ENCODE assay signal across 8 cellular contexts in genomic region chr19:49850221-49850486, GRCh38.
DNase-seq lines count a peak whose midpoint lies in the region; ATAC-seq and TF ChIP-seq lines count a peak whose summit lies in the region.

No MANE protein-coding gene starts in this region.

- H3K9me3 ChIP-seq in muscle layer of duodenum (ENCODE audit: control insufficient read depth in 1 of 2, low read length in 2 of 2), result no peaks in the 10 kb centered on the region

- H3K36me3 ChIP-seq in ACC112 (ENCODE audit: insufficient read depth, low read length) (no peaks in the 10 kb centered on the region), muscle layer of duodenum (ENCODE audit: control insufficient read depth in 1 of 2, insufficient read depth in 2 of 2, low read length in 2 of 2) (peaks cover under 1 to 3% of the 10 kb centered on the region in 2 donors)

- H3K27me3 ChIP-seq in ACC112 (ENCODE audit: insufficient read depth, low read length) (no peaks in the 10 kb centered on the region), HL-60 (ENCODE audit: insufficient read depth, poor library complexity, severe bottlenecking) (no peaks in the 10 kb centered on the region), muscle layer of duodenum (ENCODE audit: low read depth, low read length) (no peaks in the 10 kb centered on the region)

- TF ChIP-seq CTCF in HL-60 (IDR thresholded peaks at IDR 0.05; ENCODE audit: insufficient read depth, low read length) (no peak), cardiac fibroblast (IDR thresholded peaks at IDR 0.05; ENCODE audit: low read depth, low read length) (no peak)

- H3K27ac ChIP-seq in ACC112 (ENCODE audit: low read depth, low read length) (peak overlapping the region; percentile 97; the same call in 1 of the 2 replicates), HL-60 (replicated peaks) (peak overlapping the region; percentile 97), muscle layer of duodenum (ENCODE audit: low read length) (peak overlapping the region; percentile 45)

- no peak for DNase-seq in HL-60 (ENCODE audit: low read depth in 1 of 2, low spot score in 1 of 2)
- DNase-seq in cardiac fibroblast (ENCODE audit: low read depth in 2 of 2), result no peak
- no peak for DNase-seq in effector CD8-positive, alpha-beta T cell (lab: John Stamatoyannopoulos, UW)

- H3K79me2 ChIP-seq in ACC112 (ENCODE audit: control insufficient read depth, insufficient read depth, low read length, unreplicated experiment), result peaks cover 26% of the 10 kb centered on the region

- no peak for ATAC-seq in HG03342 (IDR thresholded peaks at IDR 0.05; ENCODE audit: unreplicated experiment)
- no peak for ATAC-seq in HG03354 (IDR thresholded peaks at IDR 0.05; ENCODE audit: poor library complexity, severe bottlenecking, unreplicated experiment)
- ATAC-seq in HG02571 (IDR thresholded peaks at IDR 0.05; ENCODE audit: unreplicated experiment), result no peak

- H3K4me1 ChIP-seq in ACC112 (ENCODE audit: control insufficient read depth, insufficient read depth, low read length, unreplicated experiment) (peaks cover 18% of the 10 kb centered on the region), muscle layer of duodenum (ENCODE audit: control insufficient read depth in 1 of 2, insufficient read depth in 2 of 2, low read length in 2 of 2) (peaks cover 17 to 21% of the 10 kb centered on the region in 2 donors)

- H2AFZ ChIP-seq in ACC112 (ENCODE audit: low read length, unreplicated experiment), result peak overlapping the region; percentile 14

- H3K4me3 ChIP-seq in ACC112 (ENCODE audit: low read depth, low read length) (peak overlapping the region; percentile 96), HL-60 (replicated peaks; ENCODE audit: insufficient read depth, low read length) (peak overlapping the region; percentile 74), cardiac fibroblast (replicated peaks in 1 of 2; ENCODE audit: low read depth in 2 of 2, low read length in 2 of 2) (peak overlapping the region; percentile 25 to 85), muscle layer of duodenum (ENCODE audit: low read depth in 1 of 2, low read length in 2 of 2) (peak overlapping the region; percentile 62 to 87)

Comparison
In these comparisons a context has a peak if more than half of its experiments do, and no peak if none do; other contexts are left out.
1. H3K27ac ChIP-seq: peak in every context shown above with its lines; median percentile 97 in ACC112; 97 in HL-60; 45 in muscle layer of duodenum.